8 cellular contexts compared by ENCODE assay signal in genomic region chr1:43945898-43946243, GRCh38. TPM values are rescaled to one million over a fixed set of nuclear protein-coding genes. Genes with fewer than 3 reads are reported as not detected.
A peak's percentile ranks its signal among the peaks of the same experiment; 100 is the strongest.
DNase-seq lines count a peak whose midpoint lies in the region; ATAC-seq and TF ChIP-seq lines count a peak whose summit lies in the region.

No MANE protein-coding gene starts in this region.

- H3K79me2 ChIP-seq in neural cell (replicated peaks; ENCODE audit: insufficient read depth, low read length), result peaks cover 28% of the 10 kb centered on the region

- H2AFZ ChIP-seq in neural cell (ENCODE audit: low read depth, low read length), result peak overlapping the region; percentile 81

- H4K20me1 ChIP-seq in BLaER1, result peaks cover 19% of the 10 kb centered on the region; the same call in 1 of the 2 replicates
- no peaks in the 10 kb centered on the region for H4K20me1 ChIP-seq in neural cell (ENCODE audit: insufficient read depth)

- TF ChIP-seq CTCF in LNCaP clone FGC (IDR thresholded peaks at IDR 0.05; ENCODE audit: control insufficient read depth, extremely low read depth, insufficient read depth) (no peak), dorsolateral prefrontal cortex (IDR thresholded peaks at IDR 0.05 in 54 of 56, conservative IDR thresholded peaks at IDR 0.05 in 2 of 56; ENCODE audit: low read depth in 1 of 56, partially characterized antibody in 56 of 56) (no peak), neural cell (IDR thresholded peaks at IDR 0.05; ENCODE audit: poor library complexity, severe bottlenecking) (no peak)

- peaks cover 38% of the 10 kb centered on the region for H3K4me1 ChIP-seq in BLaER1

- no peaks in the 10 kb centered on the region for H3K9me2 ChIP-seq in neural cell (ENCODE audit: insufficient read depth, low read length)

- no peaks in the 10 kb centered on the region for H3F3A ChIP-seq in neural cell (ENCODE audit: insufficient read depth, low read length, poor library complexity, severe bottlenecking)

- TF ChIP-seq RAD21 in neural cell (conservative IDR thresholded peaks at IDR 0.05), result no peak

- H3K36me3 ChIP-seq in BLaER1, result peaks cover 31% of the 10 kb centered on the region
- no peaks in the 10 kb centered on the region for H3K36me3 ChIP-seq in neural cell (ENCODE audit: insufficient read depth, low read length)

- H3K27me3 ChIP-seq in BLaER1 (no peaks in the 10 kb centered on the region), dorsolateral prefrontal cortex (no peaks in the 10 kb centered on the region), neural cell (ENCODE audit: insufficient read depth, low read depth, low read length) (no peaks in the 10 kb centered on the region)

- H3K4me2 ChIP-seq in BLaER1 (peak overlapping the region; percentile 93), neural cell (ENCODE audit: low read length) (peak overlapping the region; percentile 85)

- H3K27ac ChIP-seq in BLaER1 (peak overlapping the region; percentile 99), dorsolateral prefrontal cortex (peak overlapping the region; percentile 73 to 100 (median 99)), neural cell (ENCODE audit: low read length) (peak overlapping the region; percentile 74)

- H3K9me3 ChIP-seq in BLaER1, result no peaks in the 10 kb centered on the region
- no peaks in the 10 kb centered on the region for H3K9me3 ChIP-seq in neural cell (ENCODE audit: low read length)

- TF ChIP-seq EP300 in neural cell (conservative IDR thresholded peaks at IDR 0.05; ENCODE audit: poor library complexity, severe bottlenecking), result no peak

- intact Hi-C loops in dorsolateral prefrontal cortex (cut with DNase I), result loop anchor here (1.0 to 10.0 kb wide), 3 partner anchors 28 to 91 kb away; partner anchors contain the start of genes ATP6V0B (in 2 of the 2) and SLC6A9 (in 1 of the 2)

- DNase-seq in LNCaP clone FGC (ENCODE audit: low read depth) (no peak), dorsolateral prefrontal cortex (no peak)
- no peak for DNase-seq in NK-92 treated with Interleukin-12 subunit alpha and Interleukin-12 subunit beta, amount 100 ng/mL, for 24 hours (lab: John Stamatoyannopoulos, UW)

- ATAC-seq in HG03571 (IDR thresholded peaks at IDR 0.05; ENCODE audit: unreplicated experiment), result no peak
- no peak for ATAC-seq in HG03521 (IDR thresholded peaks at IDR 0.05; ENCODE audit: unreplicated experiment)
- no peak for ATAC-seq in GM19397 (IDR thresholded peaks at IDR 0.05; ENCODE audit: unreplicated experiment)

- H3K9ac ChIP-seq in BLaER1, result peak overlapping the region; percentile 97
- peak overlapping the region; percentile 89 for H3K9ac ChIP-seq in neural cell (ENCODE audit: low read length)

- H3K4me3 ChIP-seq in BLaER1, result peak overlapping the region; percentile 81
- H3K4me3 ChIP-seq in LNCaP clone FGC (ENCODE audit: low read depth, low read length), result peak overlapping the region; percentile 96
- H3K4me3 ChIP-seq in dorsolateral prefrontal cortex, result peak overlapping the region; percentile 58 to 99 (median 93)
- H3K4me3 ChIP-seq in neural cell (ENCODE audit: low read length), result peak overlapping the region; percentile 78

TF ChIP-seq in neural cell, 6 proteins besides CTCF, POLR2A, EP300 and RAD21:
- no peak for TF ChIP-seq MXI1 (conservative IDR thresholded peaks at IDR 0.05; ENCODE audit: poor library complexity, severe bottlenecking)
- TF ChIP-seq REST (IDR thresholded peaks at IDR 0.05; ENCODE audit: borderline replicate concordance), result no peak
- TF ChIP-seq SMC3 (conservative IDR thresholded peaks at IDR 0.05; ENCODE audit: poor library complexity), result no peak
- TF ChIP-seq POLR2AphosphoS5 (IDR thresholded peaks at IDR 0.05), result no peak

RNA-seq across cellular contexts. Expression of gene IPO13, which starts 0.9 kb away (rescaled TPM):
- 100 to 1,000 TPM in 51 of 120 experiments, 10 to 100 TPM in 69; 48.0 to 243 (median 94.5) TPM for total RNA-seq in dorsolateral prefrontal cortex
- 29.8 and 38.4 TPM in 2 replicates for polyA plus RNA-seq in neural cell
- 36.6 and 39.0 TPM in 2 replicates for polyA minus RNA-seq in neural cell

RNA-seq across cellular contexts. Expression of gene ARTN, which starts 12.3 kb away (rescaled TPM):
- total RNA-seq in dorsolateral prefrontal cortex, result 1 to 10 TPM in 86 of 120 experiments, under 1 TPM in 30, not detected in 4; 0.28 to 6.5 (median 1.4) TPM
- polyA plus RNA-seq in neural cell, result 1.4 and 2.2 TPM in 2 replicates
- 0.58 TPM in 1 of 2 replicates, not detected in the other for polyA minus RNA-seq in neural cell

RNA-seq across cellular contexts. Expression of gene DPH2, which starts 23.9 kb away (rescaled TPM):
- total RNA-seq in dorsolateral prefrontal cortex, result 10 to 100 TPM; 12.0 to 31.1 (median 20.7) TPM
- polyA plus RNA-seq in neural cell, result 26.0 and 29.2 TPM in 2 replicates
- 13.1 and 16.3 TPM in 2 replicates for polyA minus RNA-seq in neural cell

RNA-seq across cellular contexts. Expression of gene ATP6V0B, which starts 28.9 kb away (rescaled TPM):
- total RNA-seq in dorsolateral prefrontal cortex, result 100 to 1,000 TPM; 112 to 276 (median 202) TPM
- polyA plus RNA-seq in neural cell, result 580 and 705 TPM in 2 replicates
- polyA minus RNA-seq in neural cell, result 239 and 250 TPM in 2 replicates

RNA-seq across cellular contexts. Expression of gene B4GALT2, which starts 33.1 kb away (rescaled TPM):
- 10 to 100 TPM; 33.5 to 97.8 (median 48.8) TPM for total RNA-seq in dorsolateral prefrontal cortex
- 129 and 147 TPM in 2 replicates for polyA plus RNA-seq in neural cell
- 117 and 141 TPM in 2 replicates for polyA minus RNA-seq in neural cell
